Comparison of ENCODE assay signal across 10 cellular contexts in the genomic region with DNA sequence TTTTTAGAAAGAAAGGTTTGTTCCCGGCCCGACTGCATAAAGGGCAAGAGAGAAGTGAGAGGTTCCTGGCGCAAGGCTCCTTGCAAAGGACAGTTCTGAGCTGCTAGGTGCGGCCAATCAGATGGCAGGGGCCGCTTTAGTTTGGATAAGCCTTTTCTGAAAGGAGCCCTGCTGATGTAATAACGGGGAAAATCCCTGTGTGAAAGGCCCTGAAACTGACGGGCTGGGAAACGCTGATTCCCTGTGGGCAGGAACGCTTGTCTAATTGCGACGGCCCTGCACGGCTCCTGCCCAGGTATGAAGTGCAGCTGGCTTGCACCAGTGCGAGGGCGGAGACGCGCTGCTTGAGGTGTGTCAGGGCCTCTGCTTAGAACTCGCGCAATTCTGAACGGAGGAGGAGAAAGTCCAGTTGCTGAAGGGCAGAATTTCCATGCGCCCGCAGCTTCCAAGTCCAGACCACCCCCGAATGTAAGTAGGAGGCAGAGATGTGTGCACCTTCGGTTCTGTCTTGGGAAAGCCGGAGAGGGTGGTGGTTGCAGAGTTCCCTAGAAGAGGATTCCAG. TPM values are rescaled to one million over a fixed set of nuclear protein-coding genes. Genes with fewer than 3 reads are reported as not detected.
DNase-seq lines count a peak whose midpoint lies in the region; ATAC-seq and TF ChIP-seq lines count a peak whose summit lies in the region.
"Had no signal": no experiment of that assay in that cellular context is flagged by ENCODE, and none has a peak within 500 bp of the region (broad histone marks: within the 10 kb centered on the region; RNA-seq: fewer than 3 reads in every experiment).

No MANE protein-coding gene starts in this region.

- ATAC-seq in body of pancreas (peak; percentile 83), thoracic aorta (ENCODE audit: insufficient number of reproducible peaks, low FRiP score, low read depth) (no peak), GM18907 (IDR thresholded peaks at IDR 0.05; ENCODE audit: unreplicated experiment) (no peak), HG03457 (IDR thresholded peaks at IDR 0.05; ENCODE audit: unreplicated experiment) (no peak)
- ATAC-seq: GM12878 had no signal

- peaks cover 39% of the 10 kb centered on the region for H3K4me1 ChIP-seq in body of pancreas
- H3K4me1 ChIP-seq in thoracic aorta (ENCODE audit: control insufficient read depth in 1 of 2, low read depth in 2 of 2): peaks cover 0 to 9% of the 10 kb centered on the region in 2 donors

- intact Hi-C loops in body of pancreas (cut with DNase I): no loop called here

- H3K36me3 ChIP-seq in body of pancreas (replicated peaks in 1 of 2; ENCODE audit: insufficient read depth in 1 of 2, low read depth in 2 of 2) (no peaks in the 10 kb centered on the region), thoracic aorta (no peaks in the 10 kb centered on the region)

- no peak overlapping the region for H3K4me3 ChIP-seq in body of pancreas
- peak overlapping the region; percentile 44 for H3K4me3 ChIP-seq in thoracic aorta
- H3K4me3 ChIP-seq: GM12878 had no signal

- H3K27me3 ChIP-seq in body of pancreas (no peaks in the 10 kb centered on the region), thoracic aorta (replicated peaks; ENCODE audit: insufficient read depth) (no peaks in the 10 kb centered on the region)

- H3K9me3 ChIP-seq in body of pancreas: no peaks in the 10 kb centered on the region
- H3K9me3 ChIP-seq in thoracic aorta: no peaks in the 10 kb centered on the region

- no peak for TF ChIP-seq CTCF in body of pancreas (IDR thresholded peaks at IDR 0.05)
- no peak for TF ChIP-seq CTCF in thoracic aorta (IDR thresholded peaks at IDR 0.05)

- DNase-seq in LoVo (ENCODE audit: low spot score): peak; percentile 60
- DNase-seq in body of pancreas: peak; percentile 68 to 81 (median 77)
- DNase-seq in left kidney (ENCODE audit: low read depth, low spot score): peak; percentile 88
- DNase-seq in thoracic aorta (ENCODE audit: low spot score): no peak
- DNase-seq in foreskin melanocyte: no peak
- DNase-seq in activated T-cell treated with anti-CD3 and anti-CD28 coated beads for 4 hours: no peak
- DNase-seq: central memory CD4-positive, alpha-beta T cell had no signal

- WGBS in body of pancreas, 2 donors: 25 to 41% methylated on average over 17 to 24 of the region's 24 CpGs

- peak; percentile 40 to 81 (median 71) for TF ChIP-seq POLR2A in body of pancreas (IDR thresholded peaks at IDR 0.05)

- H3K27ac ChIP-seq in body of pancreas: peak overlapping the region; percentile 11 to 80 (median 64)
- peak overlapping the region in 1 of 2 donors; percentile 40 for H3K27ac ChIP-seq in thoracic aorta

RNA-seq across cellular contexts. Expression of a gene that starts 30.5 kb away (rescaled TPM):
- total RNA-seq in body of pancreas: 10 to 100 TPM; 29.0 to 38.7 TPM
- 10 to 100 TPM; 52.1 to 71.0 TPM for total RNA-seq in thoracic aorta

RNA-seq across cellular contexts. Expression of a gene that starts 44.5 kb away (rescaled TPM):
- total RNA-seq in body of pancreas: 10 to 100 TPM; 68.9 to 70.8 TPM
- total RNA-seq in thoracic aorta: 10 to 100 TPM; 64.0 to 81.1 TPM

Comparison
In these comparisons a context has a peak if more than half of its experiments do, and no peak if none do; other contexts are left out.
1. DNase-seq: peak in LoVo (single experiment), body of pancreas (4 of 4) and left kidney (single experiment); none in thoracic aorta (single experiment), foreskin melanocyte (single experiment) and activated T-cell treated with anti-CD3 and anti-CD28 coated beads for 4 hours (single experiment).